ENCODE assay signal across 27 cellular contexts in genomic region chr22:50440544-50441249, GRCh38. TPM values are rescaled to one million over a fixed set of nuclear protein-coding genes. Genes with fewer than 3 reads are reported as not detected.
DNase-seq lines count a peak whose midpoint lies in the region; ATAC-seq and TF ChIP-seq lines count a peak whose summit lies in the region.
"Had no signal": no experiment of that assay in that cellular context is flagged by ENCODE, and none has a peak within 500 bp of the region (broad histone marks: within the 10 kb centered on the region; RNA-seq: fewer than 3 reads in every experiment).

No MANE protein-coding gene starts in this region.

- no peaks in the 10 kb centered on the region for H3K4me1 ChIP-seq in psoas muscle
- peaks cover 0 to 20% (median 8%) of the 10 kb centered on the region in 3 donors for H3K4me1 ChIP-seq in gastroesophageal sphincter
- H3K4me1 ChIP-seq: uterus had no signal

- H3K36me3 ChIP-seq in psoas muscle (ENCODE audit: insufficient read depth in 1 of 2, low read depth in 1 of 2) (peaks cover 9 to 84% of the 10 kb centered on the region in 2 donors), gastroesophageal sphincter (peaks cover 0 to 88% of the 10 kb centered on the region in 2 donors)
- H3K36me3 ChIP-seq: uterus had no signal

- H3K4me3 Mint-ChIP-seq in activated naive CD4-positive, alpha-beta T cell treated with anti-CD3 and anti-CD28 coated beads for 36 hours: no peak overlapping the region
- H3K4me3 Mint-ChIP-seq in Calu3 (ENCODE audit: low read depth, unreplicated experiment): no peak overlapping the region
- no peak overlapping the region for H3K4me3 Mint-ChIP-seq in activated CD4-positive, alpha-beta T cell treated with anti-CD3 and anti-CD28 coated beads for 36 hours
- H3K4me3 Mint-ChIP-seq: activated CD4-positive, alpha-beta memory T cell treated with anti-CD3 and anti-CD28 coated beads, Interleukin-2, amount 10 ng/mL, durations not matched to agents 7 days and 5 days; brain had no signal

- H3K27me3 ChIP-seq in psoas muscle (ENCODE audit: insufficient read depth in 3 of 3, low read length in 2 of 3) (no peaks in the 10 kb centered on the region), gastroesophageal sphincter (no peaks in the 10 kb centered on the region)
- H3K27me3 ChIP-seq: sigmoid colon, testis, uterus had no signal

- H3K9me3 Mint-ChIP-seq in activated naive CD4-positive, alpha-beta T cell treated with anti-CD3 and anti-CD28 coated beads for 36 hours: no peaks in the 10 kb centered on the region
- no peaks in the 10 kb centered on the region for H3K9me3 Mint-ChIP-seq in Calu3 (ENCODE audit: low read depth, unreplicated experiment)
- H3K9me3 Mint-ChIP-seq in activated CD4-positive, alpha-beta T cell treated with anti-CD3 and anti-CD28 coated beads for 36 hours (ENCODE audit: low read depth): no peaks in the 10 kb centered on the region
- H3K9me3 Mint-ChIP-seq: activated CD4-positive, alpha-beta memory T cell treated with anti-CD3 and anti-CD28 coated beads, Interleukin-2, amount 10 ng/mL, durations not matched to agents 7 days and 5 days; brain; neural crest cell had no signal

- H3K27ac Mint-ChIP-seq in activated naive CD4-positive, alpha-beta T cell treated with anti-CD3 and anti-CD28 coated beads for 36 hours: no peak overlapping the region
- peak overlapping the region; percentile 69 for H3K27ac Mint-ChIP-seq in Calu3 (ENCODE audit: unreplicated experiment)
- H3K27ac Mint-ChIP-seq in activated CD4-positive, alpha-beta T cell treated with anti-CD3 and anti-CD28 coated beads for 36 hours: no peak overlapping the region
- H3K27ac Mint-ChIP-seq: activated CD4-positive, alpha-beta memory T cell treated with anti-CD3 and anti-CD28 coated beads, Interleukin-2, amount 10 ng/mL, durations not matched to agents 7 days and 5 days had no signal

- H3K36me3 Mint-ChIP-seq in activated naive CD4-positive, alpha-beta T cell treated with anti-CD3 and anti-CD28 coated beads for 36 hours (ENCODE audit: low read depth): peaks cover 4% of the 10 kb centered on the region
- H3K36me3 Mint-ChIP-seq in Calu3 (ENCODE audit: insufficient read depth, unreplicated experiment): peaks cover 66% of the 10 kb centered on the region
- H3K36me3 Mint-ChIP-seq in activated CD4-positive, alpha-beta T cell treated with anti-CD3 and anti-CD28 coated beads for 36 hours (ENCODE audit: low read depth): peaks cover 9% of the 10 kb centered on the region
- H3K36me3 Mint-ChIP-seq: brain had no signal

- 86 to 94% (median 88%) methylated on average over 21 to 26 of the region's 26 CpGs for WGBS in psoas muscle, 3 donors
- no CpG with 5 or more reads among the region's 26 CpGs for WGBS in gastroesophageal sphincter (ENCODE audit: low coverage in 1 of 2), 2 donors

- TF ChIP-seq CTCF in Calu3 (IDR thresholded peaks at IDR 0.05; ENCODE audit: unreplicated experiment) (no peak), psoas muscle (IDR thresholded peaks at IDR 0.05) (no peak), gastroesophageal sphincter (IDR thresholded peaks at IDR 0.05) (no peak), foreskin fibroblast (IDR thresholded peaks at IDR 0.05; ENCODE audit: low read depth, low read length) (no peak)

- TF ChIP-seq POLR2A in gastroesophageal sphincter (IDR thresholded peaks at IDR 0.05): no peak

- no TSS peak for BruUV-seq in Calu3 (replicated peaks; lab: Mats Ljungman, UMichigan)

- H3K9me3 ChIP-seq in psoas muscle (no peaks in the 10 kb centered on the region), gastroesophageal sphincter (no peaks in the 10 kb centered on the region)
- H3K9me3 ChIP-seq: sigmoid colon, testis, uterus had no signal

- ATAC-seq in psoas muscle: no peak
- no peak for ATAC-seq in gastroesophageal sphincter
- no peak for ATAC-seq in activated CD4-positive, alpha-beta T cell treated with anti-CD3 and anti-CD28 coated beads for 36 hours

- no peaks in the 10 kb centered on the region for H3K27me3 Mint-ChIP-seq in activated naive CD4-positive, alpha-beta T cell treated with anti-CD3 and anti-CD28 coated beads for 36 hours (ENCODE audit: low read depth)
- no peaks in the 10 kb centered on the region for H3K27me3 Mint-ChIP-seq in Calu3 (ENCODE audit: unreplicated experiment)
- no peaks in the 10 kb centered on the region for H3K27me3 Mint-ChIP-seq in activated CD4-positive, alpha-beta T cell treated with anti-CD3 and anti-CD28 coated beads for 36 hours
- H3K27me3 Mint-ChIP-seq: activated CD4-positive, alpha-beta memory T cell treated with anti-CD3 and anti-CD28 coated beads, Interleukin-2, amount 10 ng/mL, durations not matched to agents 7 days and 5 days; brain had no signal

- DNase-seq in activated naive CD4-positive, alpha-beta T cell treated with anti-CD3 and anti-CD28 coated beads, Interleukin-2, amount 50 U/mL, for 16 hours: peak; percentile 11
- no peak for DNase-seq in activated naive CD4-positive, alpha-beta T cell treated with anti-CD3 and anti-CD28 coated beads for 36 hours
- DNase-seq in Calu3 (no peak), psoas muscle (peak; percentile 9 to 53), foreskin fibroblast (no peak)
- DNase-seq in activated CD4-positive, alpha-beta T cell treated with anti-CD3 and anti-CD28 coated beads for 36 hours: no peak
- DNase-seq: activated CD4-positive, alpha-beta memory T cell treated with anti-CD3 and anti-CD28 coated beads, Interleukin-2, amount 10 ng/mL, durations not matched to agents 7 days and 5 days; activated CD4-positive, CD25-positive, alpha-beta regulatory T cell; activated gamma-delta T cell; AML-193; effector CD4-positive, alpha-beta T cell; head of caudate nucleus; kidney glomerular epithelial cell; NCI-H2081 treated with DMSO at 0.1 percent for 48 hours; NCI-H748 treated with DMSO at 0.1 percent for 48 hours; sigmoid colon; stimulated activated CD4-positive, alpha-beta T cell treated with anti-CD3 and anti-CD28 coated beads, Interleukin-4, amount 100 ng/mL, for 24 hours; stimulated activated naive CD4-positive, alpha-beta T cell; testis; uterus had no signal

- intact Hi-C loops in activated naive CD4-positive, alpha-beta T cell treated with anti-CD3 and anti-CD28 coated beads for 36 hours (cut with micrococcal nuclease): no loop called here
- intact Hi-C loops in Calu3 (cut with micrococcal nuclease; ENCODE audit: unreplicated experiment) (loop anchor here (10.0 kb wide), 1 partner anchor 54 kb away; no protein-coding TSS in a partner anchor), psoas muscle (cut with DNase I) (no loop called here)
- intact Hi-C loops in activated CD4-positive, alpha-beta T cell treated with anti-CD3 and anti-CD28 coated beads for 36 hours (cut with DNase I, micrococcal nuclease): no loop called here

- POLR2A ChIA-PET in activated CD4-positive, alpha-beta T cell treated with anti-CD3 and anti-CD28 coated beads for 36 hours (lab: Charles Lee): no interaction called here

- peaks cover 8% of the 10 kb centered on the region for H3K4me1 Mint-ChIP-seq in activated naive CD4-positive, alpha-beta T cell treated with anti-CD3 and anti-CD28 coated beads for 36 hours (ENCODE audit: low read depth)
- peaks cover 11% of the 10 kb centered on the region for H3K4me1 Mint-ChIP-seq in Calu3 (ENCODE audit: low read depth, unreplicated experiment)
- peaks cover 8% of the 10 kb centered on the region for H3K4me1 Mint-ChIP-seq in activated CD4-positive, alpha-beta T cell treated with anti-CD3 and anti-CD28 coated beads for 36 hours
- H3K4me1 Mint-ChIP-seq: brain, neural crest cell had no signal

- CTCF ChIA-PET in activated naive CD4-positive, alpha-beta T cell treated with anti-CD3 and anti-CD28 coated beads for 36 hours (lab: Charles Lee): interaction anchor here (1.2 kb wide), 1 partner anchor 9 kb away, joined by 3 read pairs; no protein-coding TSS in a partner anchor
- CTCF ChIA-PET in Calu3 (lab: Charles Lee): no interaction called here
- CTCF ChIA-PET in activated CD4-positive, alpha-beta T cell treated with anti-CD3 and anti-CD28 coated beads for 36 hours (lab: Charles Lee): no interaction called here

- H3K27ac ChIP-seq in cingulate gyrus (ENCODE audit: low read depth, low read length): peak overlapping the region; percentile 47
- no peak overlapping the region for H3K27ac ChIP-seq in psoas muscle
- peak overlapping the region in 1 of 4 donors; percentile 19 for H3K27ac ChIP-seq in gastroesophageal sphincter
- H3K27ac ChIP-seq: epithelial cell of prostate, sigmoid colon, testis, uterus had no signal

- no peak for TF ChIP-seq EP300 in gastroesophageal sphincter (IDR thresholded peaks at IDR 0.05)

- H3K4me3 ChIP-seq in psoas muscle: no peak overlapping the region
- no peak overlapping the region for H3K4me3 ChIP-seq in gastroesophageal sphincter
- H3K4me3 ChIP-seq in foreskin fibroblast (ENCODE audit: low read depth in 1 of 2, low read length in 2 of 2): no peak overlapping the region
- H3K4me3 ChIP-seq: sigmoid colon, testis, uterus had no signal

RNA-seq across cellular contexts. Expression of gene SBF1, which starts 34.1 kb away (rescaled TPM):
- total RNA-seq in activated naive CD4-positive, alpha-beta T cell treated with anti-CD3 and anti-CD28 coated beads for 36 hours: 100 to 1,000 TPM; 100 TPM
- total RNA-seq in Calu3 (2022) (102 and 104 TPM in 2 replicates), psoas muscle (10 to 100 TPM; 75.3 to 98.0 (median 82.8) TPM), gastroesophageal sphincter (100 to 1,000 TPM in 1 of 4 donors, 10 to 100 TPM in 3; 63.7 to 122 (median 64.4) TPM)
- 10 to 100 TPM; 42.1 to 58.6 (median 54.9) TPM for polyA plus RNA-seq in psoas muscle
- 10 to 100 TPM; 97.6 TPM for total RNA-seq in activated CD4-positive, alpha-beta T cell treated with anti-CD3 and anti-CD28 coated beads for 36 hours

RNA-seq across cellular contexts. Expression of gene ADM2, which starts 40.6 kb away (rescaled TPM):
- total RNA-seq in activated naive CD4-positive, alpha-beta T cell treated with anti-CD3 and anti-CD28 coated beads for 36 hours: 1 to 10 TPM; 7.5 to 8.3 TPM
- total RNA-seq in Calu3 (2022) (10.2 and 13.6 TPM in 2 replicates), psoas muscle (under 1 TPM in 1 of 4 donors, not detected in 3; 0.21 TPM), gastroesophageal sphincter (under 1 TPM in 1 of 4 donors, not detected in 3; 0.40 TPM)
- under 1 TPM in 2 of 3 donors, not detected in 1; 0.01 to 0.05 TPM for polyA plus RNA-seq in psoas muscle
- 1 to 10 TPM; 7.5 to 7.9 TPM for total RNA-seq in activated CD4-positive, alpha-beta T cell treated with anti-CD3 and anti-CD28 coated beads for 36 hours
- total RNA-seq: sigmoid colon had no signal

RNA-seq across cellular contexts. Expression of gene MIOX, which starts 46.0 kb away (rescaled TPM):
- total RNA-seq in activated naive CD4-positive, alpha-beta T cell treated with anti-CD3 and anti-CD28 coated beads for 36 hours: under 1 TPM in 1 of 2 experiments, not detected in 1; 0.31 TPM
- total RNA-seq in Calu3 (2022) (0.45 TPM in 1 of 2 replicates, not detected in the other), psoas muscle (not detected), gastroesophageal sphincter (not detected)
- not detected for polyA plus RNA-seq in psoas muscle
- under 1 TPM; 0.32 to 0.44 TPM for total RNA-seq in activated CD4-positive, alpha-beta T cell treated with anti-CD3 and anti-CD28 coated beads for 36 hours
- total RNA-seq: H4, M059J, sigmoid colon, uterus had no signal

Comparison
In these comparisons a context has a peak if more than half of its experiments do, and no peak if none do; other contexts are left out.
1. DNase-seq: peak in activated naive CD4-positive, alpha-beta T cell treated with anti-CD3 and anti-CD28 coated beads, Interleukin-2, amount 50 U/mL, for 16 hours (single experiment) and psoas muscle (2 of 2); none in activated naive CD4-positive, alpha-beta T cell treated with anti-CD3 and anti-CD28 coated beads for 36 hours (single experiment), Calu3 (single experiment), activated CD4-positive, alpha-beta T cell treated with anti-CD3 and anti-CD28 coated beads for 36 hours (single experiment) and foreskin fibroblast (0 of 2).